1 cellular context compared by ENCODE assay signal in the genomic region with DNA sequence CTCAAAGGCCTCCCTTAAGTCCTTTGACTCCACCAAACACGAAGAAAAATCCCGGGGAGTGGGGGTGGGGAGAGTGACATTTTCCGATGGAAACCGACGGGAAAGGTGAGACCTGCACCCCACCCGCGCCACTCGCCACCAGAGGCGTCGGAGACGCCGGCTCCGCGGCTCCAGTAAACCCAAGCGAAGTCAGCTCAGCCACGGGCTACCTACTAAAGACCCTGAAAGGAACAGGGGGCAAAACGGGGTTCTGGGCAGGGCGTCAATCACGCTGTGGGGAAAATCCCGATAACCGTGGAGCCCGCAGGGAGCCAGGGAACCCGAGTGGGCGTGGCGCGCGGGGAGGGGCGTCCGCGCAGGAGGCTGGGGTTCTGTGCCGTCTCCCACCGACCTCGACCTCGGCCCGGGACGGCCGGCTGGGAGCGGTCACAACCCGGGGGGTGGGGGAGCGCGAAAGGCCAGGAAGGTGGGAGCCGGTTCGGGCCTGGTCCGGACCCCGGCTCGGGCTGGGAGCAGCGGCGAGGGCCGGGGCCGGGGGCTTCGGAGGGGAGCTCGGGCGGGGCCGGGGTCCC.
A peak's percentile ranks its signal among the peaks of the same experiment; 100 is the strongest.
TF ChIP-seq lines count a peak whose summit lies in the region.

No MANE protein-coding gene starts in this region.

TF ChIP-seq in HepG2, 621 proteins besides CTCF, POLR2A, EP300 and RAD21 (continued from another document and continues in another):
- TF ChIP-seq CREB1 (IDR thresholded peaks at IDR 0.05) (no peak), CREB1 (CRISPR knock-in tag; IDR thresholded peaks at IDR 0.05) (no peak), SALL2 (CRISPR knock-in tag; IDR thresholded peaks at IDR 0.05) (no peak), FOSL2 (CRISPR knock-in tag; IDR thresholded peaks at IDR 0.05) (no peak), NCOA1 (CRISPR knock-in tag; IDR thresholded peaks at IDR 0.05) (0 out of 2 replicates have a peak, but pooled peaks have one; percentile 60), ZNF563 (CRISPR knock-in tag; IDR thresholded peaks at IDR 0.05) (no peak; the same call in 1 of the 2 replicates), ZNF547 (CRISPR knock-in tag; IDR thresholded peaks at IDR 0.05) (no peak), POGZ (CRISPR knock-in tag; IDR thresholded peaks at IDR 0.05) (no peak), TEAD3 (CRISPR knock-in tag; optimal IDR thresholded peaks at IDR 0.05; ENCODE audit: borderline replicate concordance) (no peak), EHMT2 (IDR thresholded peaks at IDR 0.05; ENCODE audit: borderline replicate concordance, low read depth, low read length) (no peak), GZF1 (CRISPR knock-in tag; IDR thresholded peaks at IDR 0.05) (peak; percentile 43; the same call in 1 of the 2 replicates), ZBTB1 (CRISPR knock-in tag; IDR thresholded peaks at IDR 0.05; ENCODE audit: borderline replicate concordance) (no peak), NFYB (CRISPR knock-in tag; IDR thresholded peaks at IDR 0.05) (no peak), ZNF703 (CRISPR knock-in tag; IDR thresholded peaks at IDR 0.05; ENCODE audit: borderline replicate concordance) (peak; percentile 44; the same call in 1 of the 2 replicates), ZNF510 (CRISPR knock-in tag; IDR thresholded peaks at IDR 0.05; ENCODE audit: low read depth) (0 out of 2 replicates have a peak, but pooled peaks have one; percentile 70), HNRNPLL (IDR thresholded peaks at IDR 0.05; ENCODE audit: low read depth, low read length, poor library complexity, severe bottlenecking) (peak; percentile 16), MYNN (CRISPR knock-in tag; IDR thresholded peaks at IDR 0.05; ENCODE audit: low read depth) (no peak), NR2C2 (CRISPR knock-in tag; IDR thresholded peaks at IDR 0.05; ENCODE audit: borderline replicate concordance) (0 out of 2 replicates have a peak, but pooled peaks have one; percentile 19), BCL3 (CRISPR knock-in tag; IDR thresholded peaks at IDR 0.05) (no peak), ZBTB42 (CRISPR knock-in tag; IDR thresholded peaks at IDR 0.05) (peak; percentile 43; the same call in 1 of the 2 replicates), ZNF781 (CRISPR knock-in tag; IDR thresholded peaks at IDR 0.05; ENCODE audit: borderline replicate concordance, not compliant biosample characterization) (peak; percentile 13), MTERF4 (CRISPR knock-in tag; IDR thresholded peaks at IDR 0.05) (peak; percentile 97), ZNF749 (CRISPR knock-in tag; IDR thresholded peaks at IDR 0.05; ENCODE audit: borderline replicate concordance) (0 out of 2 replicates have a peak, but pooled peaks have one; percentile 25), ZNF253 (CRISPR knock-in tag; IDR thresholded peaks at IDR 0.05; ENCODE audit: borderline replicate concordance) (peak; percentile 66; the same call in 1 of the 2 replicates), ZNF644 (CRISPR knock-in tag; IDR thresholded peaks at IDR 0.05; ENCODE audit: low read depth) (no peak), GABPB1 (CRISPR knock-in tag; IDR thresholded peaks at IDR 0.05) (no peak), ZNF282 (IDR thresholded peaks at IDR 0.05; ENCODE audit: partially characterized antibody) (no peak), ZNF335 (CRISPR knock-in tag; IDR thresholded peaks at IDR 0.05) (0 out of 2 replicates have a peak, but pooled peaks have one; percentile 12), ZNF205 (CRISPR knock-in tag; IDR thresholded peaks at IDR 0.05) (no peak), MTF2 (CRISPR knock-in tag; IDR thresholded peaks at IDR 0.05; ENCODE audit: borderline replicate concordance) (0 out of 2 replicates have a peak, but pooled peaks have one; percentile 82), CBX2 (IDR thresholded peaks at IDR 0.05; ENCODE audit: low read depth, low read length) (no peak), CBX2 (CRISPR knock-in tag; IDR thresholded peaks at IDR 0.05; ENCODE audit: low read depth) (no peak), ZHX2 (IDR thresholded peaks at IDR 0.05; ENCODE audit: low read depth) (no peak), ZHX2 (CRISPR knock-in tag; IDR thresholded peaks at IDR 0.05; ENCODE audit: borderline replicate concordance) (peak; percentile 32; the same call in 1 of the 2 replicates)
- TF ChIP-seq, protein P1, sequence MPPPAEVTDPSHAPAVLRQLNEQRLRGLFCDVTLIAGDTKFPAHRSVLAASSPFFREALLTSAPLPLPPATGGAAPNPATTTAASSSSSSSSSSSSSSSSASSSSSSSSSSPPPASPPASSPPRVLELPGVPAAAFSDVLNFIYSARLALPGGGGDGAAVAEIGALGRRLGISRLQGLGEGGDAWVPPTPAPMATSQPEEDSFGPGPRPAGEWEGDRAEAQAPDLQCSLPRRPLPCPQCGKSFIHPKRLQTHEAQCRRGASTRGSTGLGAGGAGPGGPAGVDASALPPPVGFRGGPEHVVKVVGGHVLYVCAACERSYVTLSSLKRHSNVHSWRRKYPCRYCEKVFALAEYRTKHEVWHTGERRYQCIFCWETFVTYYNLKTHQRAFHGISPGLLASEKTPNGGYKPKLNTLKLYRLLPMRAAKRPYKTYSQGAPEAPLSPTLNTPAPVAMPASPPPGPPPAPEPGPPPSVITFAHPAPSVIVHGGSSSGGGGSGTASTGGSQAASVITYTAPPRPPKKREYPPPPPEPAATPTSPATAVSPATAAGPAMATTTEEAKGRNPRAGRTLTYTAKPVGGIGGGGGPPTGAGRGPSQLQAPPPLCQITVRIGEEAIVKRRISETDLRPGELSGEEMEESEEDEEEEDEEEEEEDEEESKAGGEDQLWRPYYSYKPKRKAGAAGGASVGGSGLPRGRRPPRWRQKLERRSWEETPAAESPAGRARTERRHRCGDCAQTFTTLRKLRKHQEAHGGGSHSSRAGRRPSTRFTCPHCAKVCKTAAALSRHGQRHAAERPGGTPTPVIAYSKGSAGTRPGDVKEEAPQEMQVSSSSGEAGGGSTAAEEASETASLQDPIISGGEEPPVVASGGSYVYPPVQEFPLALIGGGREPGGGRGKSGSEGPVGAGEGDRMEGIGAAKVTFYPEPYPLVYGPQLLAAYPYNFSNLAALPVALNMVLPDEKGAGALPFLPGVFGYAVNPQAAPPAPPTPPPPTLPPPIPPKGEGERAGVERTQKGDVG (CRISPR knock-in tag; IDR thresholded peaks at IDR 0.05; ENCODE audit: borderline replicate concordance) = no peak
- TF ChIP-seq, protein P2, sequence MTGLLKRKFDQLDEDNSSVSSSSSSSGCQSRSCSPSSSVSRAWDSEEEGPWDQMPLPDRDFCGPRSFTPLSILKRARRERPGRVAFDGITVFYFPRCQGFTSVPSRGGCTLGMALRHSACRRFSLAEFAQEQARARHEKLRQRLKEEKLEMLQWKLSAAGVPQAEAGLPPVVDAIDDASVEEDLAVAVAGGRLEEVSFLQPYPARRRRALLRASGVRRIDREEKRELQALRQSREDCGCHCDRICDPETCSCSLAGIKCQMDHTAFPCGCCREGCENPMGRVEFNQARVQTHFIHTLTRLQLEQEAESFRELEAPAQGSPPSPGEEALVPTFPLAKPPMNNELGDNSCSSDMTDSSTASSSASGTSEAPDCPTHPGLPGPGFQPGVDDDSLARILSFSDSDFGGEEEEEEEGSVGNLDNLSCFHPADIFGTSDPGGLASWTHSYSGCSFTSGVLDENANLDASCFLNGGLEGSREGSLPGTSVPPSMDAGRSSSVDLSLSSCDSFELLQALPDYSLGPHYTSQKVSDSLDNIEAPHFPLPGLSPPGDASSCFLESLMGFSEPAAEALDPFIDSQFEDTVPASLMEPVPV (CRISPR knock-in tag; IDR thresholded peaks at IDR 0.05) = peak; percentile 61; the same call in 1 of the 2 replicates
- TF ChIP-seq, protein P3, sequence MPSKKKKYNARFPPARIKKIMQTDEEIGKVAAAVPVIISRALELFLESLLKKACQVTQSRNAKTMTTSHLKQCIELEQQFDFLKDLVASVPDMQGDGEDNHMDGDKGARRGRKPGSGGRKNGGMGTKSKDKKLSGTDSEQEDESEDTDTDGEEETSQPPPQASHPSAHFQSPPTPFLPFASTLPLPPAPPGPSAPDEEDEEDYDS (CRISPR knock-in tag; IDR thresholded peaks at IDR 0.05) = no peak
- TF ChIP-seq, protein P4, sequence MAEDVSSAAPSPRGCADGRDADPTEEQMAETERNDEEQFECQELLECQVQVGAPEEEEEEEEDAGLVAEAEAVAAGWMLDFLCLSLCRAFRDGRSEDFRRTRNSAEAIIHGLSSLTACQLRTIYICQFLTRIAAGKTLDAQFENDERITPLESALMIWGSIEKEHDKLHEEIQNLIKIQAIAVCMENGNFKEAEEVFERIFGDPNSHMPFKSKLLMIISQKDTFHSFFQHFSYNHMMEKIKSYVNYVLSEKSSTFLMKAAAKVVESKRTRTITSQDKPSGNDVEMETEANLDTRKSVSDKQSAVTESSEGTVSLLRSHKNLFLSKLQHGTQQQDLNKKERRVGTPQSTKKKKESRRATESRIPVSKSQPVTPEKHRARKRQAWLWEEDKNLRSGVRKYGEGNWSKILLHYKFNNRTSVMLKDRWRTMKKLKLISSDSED (CRISPR knock-in tag; IDR thresholded peaks at IDR 0.05) = 0 out of 2 replicates have a peak, but pooled peaks have one; percentile 45
- TF ChIP-seq, protein P5, sequence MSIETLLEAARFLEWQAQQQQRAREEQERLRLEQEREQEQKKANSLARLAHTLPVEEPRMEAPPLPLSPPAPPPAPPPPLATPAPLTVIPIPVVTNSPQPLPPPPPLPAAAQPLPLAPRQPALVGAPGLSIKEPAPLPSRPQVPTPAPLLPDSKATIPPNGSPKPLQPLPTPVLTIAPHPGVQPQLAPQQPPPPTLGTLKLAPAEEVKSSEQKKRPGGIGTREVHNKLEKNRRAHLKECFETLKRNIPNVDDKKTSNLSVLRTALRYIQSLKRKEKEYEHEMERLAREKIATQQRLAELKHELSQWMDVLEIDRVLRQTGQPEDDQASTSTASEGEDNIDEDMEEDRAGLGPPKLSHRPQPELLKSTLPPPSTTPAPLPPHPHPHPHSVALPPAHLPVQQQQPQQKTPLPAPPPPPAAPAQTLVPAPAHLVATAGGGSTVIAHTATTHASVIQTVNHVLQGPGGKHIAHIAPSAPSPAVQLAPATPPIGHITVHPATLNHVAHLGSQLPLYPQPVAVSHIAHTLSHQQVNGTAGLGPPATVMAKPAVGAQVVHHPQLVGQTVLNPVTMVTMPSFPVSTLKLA (IDR thresholded peaks at IDR 0.05) = no peak
- TF ChIP-seq, protein P6, sequence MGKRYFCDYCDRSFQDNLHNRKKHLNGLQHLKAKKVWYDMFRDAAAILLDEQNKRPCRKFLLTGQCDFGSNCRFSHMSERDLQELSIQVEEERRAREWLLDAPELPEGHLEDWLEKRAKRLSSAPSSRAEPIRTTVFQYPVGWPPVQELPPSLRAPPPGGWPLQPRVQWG (CRISPR knock-in tag; IDR thresholded peaks at IDR 0.05; ENCODE audit: borderline replicate concordance, low read depth) = no peak
- TF ChIP-seq, protein P7, sequence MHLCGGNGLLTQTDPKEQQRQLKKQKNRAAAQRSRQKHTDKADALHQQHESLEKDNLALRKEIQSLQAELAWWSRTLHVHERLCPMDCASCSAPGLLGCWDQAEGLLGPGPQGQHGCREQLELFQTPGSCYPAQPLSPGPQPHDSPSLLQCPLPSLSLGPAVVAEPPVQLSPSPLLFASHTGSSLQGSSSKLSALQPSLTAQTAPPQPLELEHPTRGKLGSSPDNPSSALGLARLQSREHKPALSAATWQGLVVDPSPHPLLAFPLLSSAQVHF (CRISPR knock-in tag; IDR thresholded peaks at IDR 0.05) = 0 out of 2 replicates have a peak, but pooled peaks have one; percentile 26
